ENCODE assay signal across 20 cellular contexts in the genomic region with DNA sequence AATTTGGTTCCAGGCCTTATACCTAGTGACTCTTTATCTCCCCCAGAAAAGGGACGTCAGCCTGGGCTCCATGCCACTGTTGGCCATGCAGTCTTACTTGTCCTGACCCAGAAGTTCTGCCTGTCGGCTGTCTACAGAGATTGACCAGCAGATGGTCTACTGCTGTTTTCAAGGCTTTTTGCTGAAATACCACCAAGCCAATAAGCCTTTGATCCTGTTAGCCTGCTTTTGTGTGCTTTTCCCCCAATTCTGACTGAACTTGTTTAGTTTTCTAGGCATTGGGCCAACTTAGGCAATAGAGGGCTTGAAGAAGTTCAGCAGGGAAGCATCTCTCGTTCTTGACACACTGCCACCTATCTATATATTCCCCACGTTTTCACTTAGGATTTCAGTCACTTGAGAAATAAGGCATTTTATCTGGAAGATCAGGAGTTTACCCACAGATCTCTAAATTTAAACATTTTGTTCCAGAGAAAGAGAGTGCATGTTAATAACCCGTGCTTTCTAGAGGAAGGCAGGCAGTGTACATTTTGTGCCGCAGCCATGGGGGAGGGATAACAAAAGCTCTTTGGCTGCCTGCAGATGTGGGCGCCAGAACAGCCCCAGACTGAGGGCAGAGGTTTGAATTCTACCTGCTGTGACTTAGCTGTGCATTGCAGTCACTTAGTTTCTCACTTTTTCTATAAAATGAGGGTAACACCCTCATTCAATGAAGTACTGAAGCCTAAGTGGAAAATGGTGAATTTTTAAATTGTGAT. TPM values are rescaled to one million over a fixed set of nuclear protein-coding genes. Genes with fewer than 3 reads are reported as not detected.
DNase-seq lines count a peak whose midpoint lies in the region; ATAC-seq and TF ChIP-seq lines count a peak whose summit lies in the region.
"Had no signal": no experiment of that assay in that cellular context is flagged by ENCODE, and none has a peak within 500 bp of the region (broad histone marks: within the 10 kb centered on the region; RNA-seq: fewer than 3 reads in every experiment).

No MANE protein-coding gene starts in this region.

- H3K9me3 ChIP-seq in mammary epithelial cell (replicated peaks; ENCODE audit: insufficient read depth, low read length), result no peaks in the 10 kb centered on the region
- no peaks in the 10 kb centered on the region for H3K9me3 ChIP-seq in testis
- H3K9me3 ChIP-seq: ascending aorta, mucosa of descending colon, prostate gland, thoracic aorta had no signal

- POLR2A ChIA-PET in MCF 10A (lab: Yijun Ruan, JAX), result no interaction called here

- no peak for ATAC-seq in GM19328 (IDR thresholded peaks at IDR 0.05; ENCODE audit: unreplicated experiment)
- ATAC-seq: foreskin keratinocyte, mucosa of descending colon had no signal

- H3K36me3 ChIP-seq in mammary epithelial cell (ENCODE audit: insufficient read depth, low read length), result peaks cover 25% of the 10 kb centered on the region
- no peaks in the 10 kb centered on the region for H3K36me3 ChIP-seq in testis (ENCODE audit: low read depth, missing control alignments)

- no peak overlapping the region for H3K4me3 Mint-ChIP-seq in MCF 10A (ENCODE audit: unreplicated experiment)
- H3K4me3 Mint-ChIP-seq: immature natural killer cell had no signal

- no peak overlapping the region for H3K4me3 ChIP-seq in mammary epithelial cell (replicated peaks in 1 of 3; ENCODE audit: insufficient read depth in 1 of 3, low read depth in 2 of 3, low read length in 3 of 3)
- H3K4me3 ChIP-seq in fibroblast of pulmonary artery (replicated peaks; ENCODE audit: low read depth, low read length), result no peak overlapping the region
- H3K4me3 ChIP-seq in testis, result no peak overlapping the region
- H3K4me3 ChIP-seq: ascending aorta, mucosa of descending colon, prostate gland, SK-N-MC, thoracic aorta had no signal

- BruUV-seq in MCF 10A (replicated peaks; lab: Mats Ljungman, UMichigan), result no TSS peak
- no TSS peak for BruUV-seq in mammary epithelial cell (replicated peaks; lab: Mats Ljungman, UMichigan)

- in situ Hi-C loops in mammary epithelial cell (cut with MboI; ENCODE audit: low sequenced_read_pairs in 2 of 2), result no loop called here

- CTCF ChIA-PET in MCF 10A (lab: Yijun Ruan, JAX) (interaction anchor here (0.6 to 1.2 kb wide), 3 partner anchors 10 to 174 kb away, joined by 4 read pairs; partner anchors contain the start of gene RANBP10), mammary epithelial cell (lab: Charles Lee; ENCODE audit: low non-redundant PET) (no interaction called here)

- H3K36me3 Mint-ChIP-seq in MCF 10A (ENCODE audit: insufficient read depth, unreplicated experiment), result peaks cover 74% of the 10 kb centered on the region

- no peak overlapping the region for H3K4me2 ChIP-seq in mammary epithelial cell (ENCODE audit: insufficient read depth, low read depth, low read length)

- H3K27me3 ChIP-seq in mammary epithelial cell (ENCODE audit: insufficient read depth, low read length) (no peaks in the 10 kb centered on the region), testis (no peaks in the 10 kb centered on the region)
- H3K27me3 ChIP-seq: ascending aorta, foreskin keratinocyte had no signal

- no peak overlapping the region for H2AFZ ChIP-seq in mammary epithelial cell (ENCODE audit: low read depth, low read length)

- DNase-seq in MCF 10A (ENCODE audit: unreplicated experiment), result peak; percentile 18
- DNase-seq in mammary epithelial cell, result no peak
- peak; percentile 54 for DNase-seq in fibroblast of pulmonary artery (ENCODE audit: low read depth)
- peak; percentile 58 for DNase-seq in midbrain (lab: John Stamatoyannopoulos, UW)
- DNase-seq in testis, result no peak
- no peak for DNase-seq in NCI-H524 treated with DMSO at 0.1 percent for 48 hours (lab: John Stamatoyannopoulos, UW)
- DNase-seq: activated CD4-positive, alpha-beta T cell treated with anti-CD3 and anti-CD28 coated beads, Interleukin-2, amount 50 U/mL, for 48 hours; GDM1; immature natural killer cell; Karpas-422; mucosa of descending colon; NCI-H510A treated with DMSO at 0.1 percent for 48 hours; OCI-M1 had no signal

- no peaks in the 10 kb centered on the region for H3K27me3 Mint-ChIP-seq in MCF 10A (ENCODE audit: insufficient read depth, unreplicated experiment)

- no peaks in the 10 kb centered on the region for H3K79me2 ChIP-seq in mammary epithelial cell (ENCODE audit: insufficient read depth, low read length)

- no peak overlapping the region for H3K27ac ChIP-seq in mammary epithelial cell (ENCODE audit: insufficient read depth, low read depth, low read length)
- H3K27ac ChIP-seq in temporal lobe (ENCODE audit: low read depth, low read length), result peak overlapping the region; percentile 73
- peak overlapping the region in 1 of 2 donors; percentile 5 for H3K27ac ChIP-seq in testis
- H3K27ac ChIP-seq: ascending aorta, foreskin keratinocyte, prostate gland, SK-N-MC, thoracic aorta had no signal

- TF ChIP-seq CTCF in MCF 10A (IDR thresholded peaks at IDR 0.05; ENCODE audit: unreplicated experiment) (no peak), mammary epithelial cell (conservative IDR thresholded peaks at IDR 0.05 in 1 of 2, IDR thresholded peaks at IDR 0.05 in 1 of 2; ENCODE audit: extremely low read depth in 1 of 2, insufficient read depth in 1 of 2, low read depth in 1 of 2, low read length in 2 of 2) (no peak), fibroblast of pulmonary artery (IDR thresholded peaks at IDR 0.05; ENCODE audit: low read length, missing control alignments) (no peak), testis (IDR thresholded peaks at IDR 0.05) (no peak)

- H4K20me1 ChIP-seq in mammary epithelial cell (ENCODE audit: insufficient read depth, low read length), result no peaks in the 10 kb centered on the region

- intact Hi-C loops in MCF 10A (cut with micrococcal nuclease), result no loop called here
- intact Hi-C loops in mammary epithelial cell (cut with micrococcal nuclease), result no loop called here
- intact Hi-C loops in testis (cut with DNase I; ENCODE audit: low total_unique reads), result no loop called here

- H3K9me3 Mint-ChIP-seq in MCF 10A (ENCODE audit: unreplicated experiment), result no peaks in the 10 kb centered on the region
- H3K9me3 Mint-ChIP-seq: immature natural killer cell had no signal

- H3K27ac Mint-ChIP-seq in MCF 10A (ENCODE audit: low read depth, unreplicated experiment), result no peak overlapping the region

- WGBS in mammary epithelial cell (ENCODE audit: low coverage, missing lambda C conversion rate), result 27% methylated on average over 7 of the region's 7 CpGs
- 40 to 59% methylated on average over 6 to 7 of the region's 7 CpGs for WGBS in testis, 2 donors

- dilution Hi-C loops in mammary epithelial cell (cut with HindIII; ENCODE audit: low sequenced_read_pairs), result no loop called here

- no peaks in the 10 kb centered on the region for H3K4me1 ChIP-seq in mammary epithelial cell (ENCODE audit: insufficient read depth, low read length)
- H3K4me1 ChIP-seq in testis, result peaks cover 9% of the 10 kb centered on the region
- H3K4me1 ChIP-seq: ascending aorta, foreskin keratinocyte had no signal

- TF ChIP-seq POLR2A in testis (IDR thresholded peaks at IDR 0.05), result no peak

- H3K4me1 Mint-ChIP-seq in MCF 10A (ENCODE audit: insufficient read depth, unreplicated experiment), result no peaks in the 10 kb centered on the region
- H3K4me1 Mint-ChIP-seq: immature natural killer cell had no signal

- no peak overlapping the region for H3K9ac ChIP-seq in mammary epithelial cell (ENCODE audit: insufficient read depth, low read length)

RNA-seq across cellular contexts. Expression of gene CARMIL2, which starts 12.3 kb away (rescaled TPM):
- 1.6 and 1.9 TPM in 2 replicates for total RNA-seq in MCF 10A (2022)
- 1 to 10 TPM in 1 of 2 donors, not detected in 1; 2.9 TPM for total RNA-seq in mammary epithelial cell
- 0.05 TPM for polyA plus RNA-seq in mammary epithelial cell
- not detected for polyA minus RNA-seq in mammary epithelial cell
- total RNA-seq in temporal lobe, result 2.2 TPM
- total RNA-seq in testis, result 1 to 10 TPM; 5.6 to 7.9 TPM
- polyA plus RNA-seq in testis (ENCODE audit: insufficient read depth, low read depth, low replicate concordance), result 3.1 TPM

RNA-seq across cellular contexts. Expression of gene ACD, which starts 27.5 kb away (rescaled TPM):
- 26.1 and 33.6 TPM in 2 replicates for total RNA-seq in MCF 10A (2022)
- 10 to 100 TPM; 15.5 to 39.8 TPM for total RNA-seq in mammary epithelial cell
- polyA plus RNA-seq in mammary epithelial cell, result 34.5 TPM
- polyA minus RNA-seq in mammary epithelial cell, result 53.2 TPM
- total RNA-seq in temporal lobe, result 17.7 TPM
- 10 to 100 TPM; 44.7 to 48.3 TPM for total RNA-seq in testis
- 40.3 TPM for polyA plus RNA-seq in testis (ENCODE audit: insufficient read depth, low read depth, low replicate concordance)

RNA-seq across cellular contexts. Expression of gene PARD6A, which starts 28.2 kb away (rescaled TPM):
- 3.2 and 4.5 TPM in 2 replicates for total RNA-seq in MCF 10A (2022)
- total RNA-seq in mammary epithelial cell, result under 1 TPM; 0.40 to 0.67 TPM
- polyA plus RNA-seq in mammary epithelial cell, result 0.59 TPM
- polyA minus RNA-seq in mammary epithelial cell, result 4.5 TPM
- total RNA-seq in temporal lobe, result 5.2 TPM
- total RNA-seq in testis, result 10 to 100 TPM; 30.0 to 80.1 TPM
- polyA plus RNA-seq in testis (ENCODE audit: insufficient read depth, low read depth, low replicate concordance), result 35.4 TPM

RNA-seq across cellular contexts. Expression of gene ENKD1, which starts 34.0 kb away (rescaled TPM):
- total RNA-seq in MCF 10A (2022) (12.8 and 14.5 TPM in 2 replicates), mammary epithelial cell (10 to 100 TPM in 1 of 2 donors, 1 to 10 TPM in 1; 6.2 to 13.4 TPM), temporal lobe (7.9 TPM), testis (10 to 100 TPM; 37.7 to 47.5 TPM)
- polyA plus RNA-seq in mammary epithelial cell (9.3 TPM), testis (ENCODE audit: insufficient read depth, low read depth, low replicate concordance) (53.3 TPM)
- 0.98 TPM for polyA minus RNA-seq in mammary epithelial cell

RNA-seq across cellular contexts. Expression of gene C16orf86, which starts 34.0 kb away (rescaled TPM):
- 0.54 and 0.65 TPM in 2 replicates for total RNA-seq in MCF 10A (2022)
- 1 to 10 TPM in 1 of 2 donors, under 1 TPM in 1; 0.75 to 1.7 TPM for total RNA-seq in mammary epithelial cell
- 0.80 TPM for polyA plus RNA-seq in mammary epithelial cell
- 0.62 TPM for polyA minus RNA-seq in mammary epithelial cell
- 2.7 TPM for total RNA-seq in temporal lobe
- 10 to 100 TPM; 38.7 to 43.4 TPM for total RNA-seq in testis
- polyA plus RNA-seq in testis (ENCODE audit: insufficient read depth, low read depth, low replicate concordance), result 77.9 TPM

Comparison
In these comparisons a context has a peak if more than half of its experiments do, and no peak if none do; other contexts are left out.
1. DNase-seq: peak in MCF 10A (single experiment), fibroblast of pulmonary artery (single experiment) and midbrain (single experiment); none in mammary epithelial cell (single experiment), testis (single experiment) and NCI-H524 treated with DMSO at 0.1 percent for 48 hours (single experiment).